Comparison of ENCODE assay signal across 8 cellular contexts in the genomic region with DNA sequence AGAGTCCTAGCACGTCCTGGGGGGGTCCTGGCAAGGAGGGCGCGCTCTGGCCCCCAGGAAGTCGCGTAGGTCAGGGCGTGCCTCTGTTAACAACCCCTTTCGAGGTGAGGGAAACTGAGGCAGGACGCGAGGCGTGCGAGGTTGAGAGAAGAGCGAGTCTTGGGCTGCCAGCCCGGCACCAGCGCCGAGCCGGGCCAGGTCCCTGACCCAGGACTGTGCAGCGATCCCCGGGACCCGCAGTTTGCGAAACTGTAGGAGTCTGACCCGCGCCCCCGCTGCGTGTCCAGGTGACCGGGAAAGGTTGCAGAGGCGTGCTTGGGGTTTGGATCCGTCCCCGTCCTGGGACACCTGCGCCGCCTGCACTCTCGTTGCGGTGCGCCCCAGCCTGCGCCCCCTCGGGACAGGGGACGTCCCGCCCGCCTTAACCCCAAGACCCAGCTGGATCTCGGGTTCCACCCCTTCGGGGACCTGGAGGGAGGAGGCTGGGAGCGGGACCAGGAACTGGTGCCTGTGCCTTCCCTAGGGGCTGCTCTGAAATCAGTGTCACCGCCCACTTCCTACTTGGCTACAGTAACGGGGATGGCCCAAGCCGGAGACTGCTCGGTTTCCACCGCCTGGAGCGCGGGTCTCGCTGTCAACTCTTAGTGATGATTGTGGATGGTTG. TPM values are rescaled to one million over a fixed set of nuclear protein-coding genes. Genes with fewer than 3 reads are reported as not detected.
A peak's percentile ranks its signal among the peaks of the same experiment; 100 is the strongest.
DNase-seq lines count a peak whose midpoint lies in the region; ATAC-seq, FAIRE-seq and TF ChIP-seq lines count a peak whose summit lies in the region.

No MANE protein-coding gene starts in this region.

- H3K27me3 Mint-ChIP-seq in progenitor cell of endocrine pancreas, result peaks cover 25% of the 10 kb centered on the region

- peaks cover 0 to 23% of the 10 kb centered on the region in 2 donors for H3K4me1 ChIP-seq in adrenal gland (replicated peaks in 1 of 2)

- ATAC-seq in HG03520 (IDR thresholded peaks at IDR 0.05; ENCODE audit: unreplicated experiment) (peak; percentile 39), GM19324 (IDR thresholded peaks at IDR 0.05; ENCODE audit: low FRiP score, unreplicated experiment) (no peak)

- TF ChIP-seq POLR2A in adrenal gland (IDR thresholded peaks at IDR 0.05), result peak in 1 of 2 donors; percentile 20

- no peaks in the 10 kb centered on the region for H3K36me3 Mint-ChIP-seq in progenitor cell of endocrine pancreas (ENCODE audit: insufficient read depth)

- H3K27me3 ChIP-seq in adrenal gland, result no peaks in the 10 kb centered on the region

- WGBS in adrenal gland, 4 donors, result 0 to 6% (median 0%) methylated on average over 15 to 49 of the region's 49 CpGs

- intact Hi-C loops in adrenal gland (cut with DNase I), result no loop called here

- H3K4me1 Mint-ChIP-seq in progenitor cell of endocrine pancreas (ENCODE audit: low read depth), result peaks cover 6% of the 10 kb centered on the region

- in situ Hi-C loops in SK-MEL-5 (cut with HindIII; ENCODE audit: low pct_unique_long_range_greater_than_20kb, low sequenced_read_pairs), result no loop called here

- H3K4me3 Mint-ChIP-seq in progenitor cell of endocrine pancreas (ENCODE audit: low read depth), result peak overlapping the region; percentile 81

- no peaks in the 10 kb centered on the region for H3K9me3 ChIP-seq in adrenal gland (replicated peaks in 1 of 3)

- peak; percentile 74 for DNase-seq in Ammon's horn (ENCODE audit: low spot score)
- no peak for DNase-seq in GM19239 (ENCODE audit: insufficient read length, low spot score)
- peak; percentile 53 for DNase-seq in SK-MEL-5 (ENCODE audit: low read depth, low spot score)
- peak; percentile 62 to 82 (median 72) for DNase-seq in adrenal gland
- peak; percentile 66 for DNase-seq in hepatic stellate cell (ENCODE audit: low spot score)
- DNase-seq in progenitor cell of endocrine pancreas (ENCODE audit: low spot score, unreplicated experiment), result peak; percentile 23

- peak; percentile 88 for FAIRE-seq in GM19239 (lab: Jason Lieb, UNC)

- TF ChIP-seq CTCF in adrenal gland (IDR thresholded peaks at IDR 0.05) (no peak), progenitor cell of endocrine pancreas (IDR thresholded peaks at IDR 0.05; ENCODE audit: unreplicated experiment) (no peak)

- no peaks in the 10 kb centered on the region for H3K36me3 ChIP-seq in adrenal gland (replicated peaks in 1 of 2)

- peak overlapping the region; percentile 49 to 88 (median 77) for H3K4me3 ChIP-seq in adrenal gland

- peak overlapping the region in 4 of 5 donors; percentile 74 to 91 (median 86) for H3K27ac ChIP-seq in adrenal gland

- no peaks in the 10 kb centered on the region for H3K9me3 Mint-ChIP-seq in progenitor cell of endocrine pancreas (ENCODE audit: low read depth)

- no peak overlapping the region for H3K27ac Mint-ChIP-seq in progenitor cell of endocrine pancreas

RNA-seq across cellular contexts. Expression of a gene that starts 0.5 kb away (rescaled TPM):
- 4.8 and 5.4 TPM in 2 replicates for total RNA-seq in SK-MEL-5 (2014; rRNA removed; shearing (Covaris generic))
- 2.3 and 4.2 TPM in 2 replicates for polyA plus RNA-seq in SK-MEL-5 (2015; cell fraction: cytosol; rRNA removed)
- 3.9 and 7.5 TPM in 2 replicates for polyA plus RNA-seq in SK-MEL-5 (2015; cell fraction: nucleus; rRNA removed)
- total RNA-seq in adrenal gland (10 to 100 TPM in 4 of 8 donors, 1 to 10 TPM in 4; 7.1 to 21.0 (median 12.4) TPM), progenitor cell of endocrine pancreas (5.2 and 6.1 TPM in 2 replicates)
- 1 to 10 TPM; 1.0 to 3.1 (median 1.7) TPM for polyA plus RNA-seq in adrenal gland
